ENCODE assay signal across 11 cellular contexts in genomic region chr11:68659158-68659921, GRCh38. TPM values are rescaled to one million over a fixed set of nuclear protein-coding genes. Genes with fewer than 3 reads are reported as not detected.
DNase-seq lines count a peak whose midpoint lies in the region; ATAC-seq, FAIRE-seq and TF ChIP-seq lines count a peak whose summit lies in the region.
"Had no signal": no experiment of that assay in that cellular context is flagged by ENCODE, and none has a peak within 500 bp of the region (broad histone marks: within the 10 kb centered on the region; RNA-seq: fewer than 3 reads in every experiment).

No MANE protein-coding gene starts in this region.

- H3K4me3 ChIP-seq in A549, result no peak overlapping the region
- H3K4me3 ChIP-seq in adipocyte (ENCODE audit: low read length), result peak overlapping the region; percentile 40
- no peak overlapping the region for H3K4me3 ChIP-seq in aorta (ENCODE audit: low read length in 2 of 2)
- H3K4me3 ChIP-seq in effector memory CD4-positive, alpha-beta T cell (ENCODE audit: insufficient read depth, low read depth, low read length, poor library complexity, severe bottlenecking), result no peak overlapping the region
- H3K4me3 ChIP-seq: Peyer's patch had no signal

- H3K4me1 ChIP-seq in A549, result peaks cover 10% of the 10 kb centered on the region; the same call in 2 of the 3 replicates
- peaks cover 20% of the 10 kb centered on the region for H3K4me1 ChIP-seq in adipocyte (ENCODE audit: control insufficient read depth, insufficient read depth, low read length)
- H3K4me1 ChIP-seq in aorta (ENCODE audit: control insufficient read depth in 1 of 2, insufficient read depth in 2 of 2, low read length in 2 of 2), result no peaks in the 10 kb centered on the region
- no peaks in the 10 kb centered on the region for H3K4me1 ChIP-seq in effector memory CD4-positive, alpha-beta T cell (ENCODE audit: control insufficient read depth, insufficient read depth, low read length, poor library complexity, severe bottlenecking)
- H3K4me1 ChIP-seq: Peyer's patch had no signal

- peaks cover 8% of the 10 kb centered on the region; the same call in 2 of the 3 replicates for H3K9me3 ChIP-seq in A549
- H3K9me3 ChIP-seq in adipocyte (ENCODE audit: control insufficient read depth, low read length), result peaks cover 28% of the 10 kb centered on the region
- H3K9me3 ChIP-seq in aorta (ENCODE audit: control insufficient read depth, low read length), result peaks cover 3% of the 10 kb centered on the region
- no peaks in the 10 kb centered on the region for H3K9me3 ChIP-seq in effector memory CD4-positive, alpha-beta T cell (ENCODE audit: control insufficient read depth, low read length)
- H3K9me3 ChIP-seq: Peyer's patch had no signal

- ATAC-seq in A549 (peak; percentile 56 to 76; a peak in 4 of 6 replicates), aorta (ENCODE audit: low FRiP score) (peak; percentile 45), HG02885 (IDR thresholded peaks at IDR 0.05; ENCODE audit: poor library complexity, unreplicated experiment) (no peak)

- CTCF ChIA-PET in A549 (lab: Yijun Ruan, JAX), result interaction anchor here (1.5 kb wide), 1 partner anchor 12 kb away, joined by 5 read pairs; no protein-coding TSS in a partner anchor

- TF ChIP-seq POLR2A in A549 (IDR thresholded peaks at IDR 0.05; ENCODE audit: low read length), result no peak
- no peak for TF ChIP-seq POLR2A in GM12891 (IDR thresholded peaks at IDR 0.05; ENCODE audit: low read depth, low read length)

- TF ChIP-seq CTCF in A549 (IDR thresholded peaks at IDR 0.05), result no peak

- intact Hi-C loops in aorta (cut with DNase I), result no loop called here

- H3K4me2 ChIP-seq in A549, result no peak overlapping the region; the same call in 2 of the 3 replicates

- H3K9ac ChIP-seq in adipocyte (ENCODE audit: low read length), result peak overlapping the region; percentile 63

- DNase-seq in A549 (ENCODE audit: low read depth in 1 of 2, low spot score in 1 of 2), result peak; percentile 52 to 55
- peak; percentile 96 for DNase-seq in NCI-H1092 (lab: John Stamatoyannopoulos, UW)
- DNase-seq in adipocyte (ENCODE audit: low read depth), result peak; percentile 94
- DNase-seq in inferior parietal cortex (ENCODE audit: extremely low spot score), result peak; percentile 17
- DNase-seq in aorta, result peak in 1 of 2 donors; percentile 68
- DNase-seq in effector memory CD4-positive, alpha-beta T cell, result no peak
- no peak for DNase-seq in GM12891 (ENCODE audit: insufficient read length, low spot score)

- peak overlapping the region in 1 of 2 experiments; percentile 12; a peak in 1 of 6 replicates for H3K27ac ChIP-seq in A549
- H3K27ac ChIP-seq in aorta (ENCODE audit: low read depth in 1 of 2, low read length in 2 of 2), result no peak overlapping the region
- no peak overlapping the region for H3K27ac ChIP-seq in effector memory CD4-positive, alpha-beta T cell (ENCODE audit: insufficient read depth, low read length, poor library complexity, severe bottlenecking)
- H3K27ac ChIP-seq: C4-2B, Peyer's patch had no signal

- TF ChIP-seq RAD21 in A549 (conservative IDR thresholded peaks at IDR 0.05 in 1 of 2, IDR thresholded peaks at IDR 0.05 in 1 of 2), result no peak

- H3K27me3 ChIP-seq in adipocyte (replicated peaks; ENCODE audit: control insufficient read depth, insufficient read depth, low read length) (peaks cover 64% of the 10 kb centered on the region), aorta (ENCODE audit: control insufficient read depth in 1 of 2, insufficient read depth in 2 of 2, low read length in 1 of 2) (no peaks in the 10 kb centered on the region)
- H3K27me3 ChIP-seq in effector memory CD4-positive, alpha-beta T cell (replicated peaks; ENCODE audit: control insufficient read depth, insufficient read depth, low read length, poor library complexity, severe bottlenecking), result no peaks in the 10 kb centered on the region
- H3K27me3 ChIP-seq: Peyer's patch had no signal

- WGBS in A549 (ENCODE audit: missing lambda C conversion rate), result 49% methylated on average over 19 of the region's 22 CpGs
- WGBS in aorta, 2 donors, result 59 to 63% methylated on average over 22 of the region's 22 CpGs

- H3K36me3 ChIP-seq in adipocyte (ENCODE audit: control insufficient read depth, insufficient read depth, low read length, severe bottlenecking), result no peaks in the 10 kb centered on the region
- no peaks in the 10 kb centered on the region for H3K36me3 ChIP-seq in aorta (ENCODE audit: control insufficient read depth in 1 of 2, insufficient read depth in 2 of 2, low read length in 1 of 2)
- H3K36me3 ChIP-seq in effector memory CD4-positive, alpha-beta T cell (ENCODE audit: control insufficient read depth, insufficient read depth, low read length), result no peaks in the 10 kb centered on the region
- H3K36me3 ChIP-seq: Peyer's patch had no signal

- no peak for TF ChIP-seq EP300 in A549 (IDR thresholded peaks at IDR 0.05)

- POLR2A ChIA-PET in A549 (lab: Yijun Ruan, JAX), result no interaction called here

- FAIRE-seq in A549 (lab: Jason Lieb, UNC) (no peak), GM12891 (lab: Jason Lieb, UNC) (no peak)

TF ChIP-seq in A549, 52 proteins besides CTCF, POLR2A, EP300 and RAD21 (continues in another document):
- TF ChIP-seq ELK1 (IDR thresholded peaks at IDR 0.05; ENCODE audit: low read depth, low read length) (no peak), ZFP36 (IDR thresholded peaks at IDR 0.05; ENCODE audit: borderline replicate concordance, partially characterized antibody) (no peak), FOSL2 (IDR thresholded peaks at IDR 0.05) (no peak), FOSL2 (CRISPR knock-in tag; IDR thresholded peaks at IDR 0.05) (no peak)
- TF ChIP-seq, protein P1, sequence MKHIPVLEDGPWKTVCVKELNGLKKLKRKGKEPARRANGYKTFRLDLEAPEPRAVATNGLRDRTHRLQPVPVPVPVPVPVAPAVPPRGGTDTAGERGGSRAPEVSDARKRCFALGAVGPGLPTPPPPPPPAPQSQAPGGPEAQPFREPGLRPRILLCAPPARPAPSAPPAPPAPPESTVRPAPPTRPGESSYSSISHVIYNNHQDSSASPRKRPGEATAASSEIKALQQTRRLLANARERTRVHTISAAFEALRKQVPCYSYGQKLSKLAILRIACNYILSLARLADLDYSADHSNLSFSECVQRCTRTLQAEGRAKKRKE (CRISPR knock-in tag; IDR thresholded peaks at IDR 0.05; ENCODE audit: low read depth), result no peak

TF ChIP-seq in GM12891, 5 proteins besides CTCF, POLR2A, EP300 and RAD21:
- TF ChIP-seq POLR2AphosphoS5 (IDR thresholded peaks at IDR 0.05; ENCODE audit: low read depth, low read length), result no peak
- no peak for TF ChIP-seq SPI1 (IDR thresholded peaks at IDR 0.05; ENCODE audit: low read depth, low read length)
- no peak for TF ChIP-seq TAF1 (IDR thresholded peaks at IDR 0.05; ENCODE audit: low read depth, low read length)
- TF ChIP-seq POU2F2 (IDR thresholded peaks at IDR 0.05; ENCODE audit: low read depth, low read length), result no peak
- no peak for TF ChIP-seq PAX5 (IDR thresholded peaks at IDR 0.05; ENCODE audit: insufficient read depth, low read length, severe bottlenecking)

RNA-seq across cellular contexts. Expression of gene GAL, which starts 25.0 kb away (rescaled TPM):
- polyA plus RNA-seq in A549 (2011; rRNA removed) (2.2 and 2.5 TPM in 2 replicates), A549 (2017; fragmentation: RNase III; extraction: RNeasy Plus Mini Kit Qiagen cat#74134 plus additional on column Dnase treatment) (7.9 to 9.8 TPM (median 8.6 TPM) in 3 replicates), aorta (under 1 TPM in 1 of 2 donors, not detected in 1; 0.50 TPM)
- 11.9 and 14.6 TPM in 2 replicates for polyA plus RNA-seq in A549 (2012; cell fraction: cytosol; rRNA removed)
- polyA plus RNA-seq in A549 (2012; cell fraction: nucleus; rRNA removed), result 7.1 and 10.2 TPM in 2 replicates
- polyA minus RNA-seq in A549 (2011; rRNA and poly(A)+ RNA removed), result 1.9 and 3.1 TPM in 2 replicates
- total RNA-seq in aorta, result not detected
- not detected for polyA plus RNA-seq in GM12891 (2012; ENCODE audit: low read depth, missing spikeins)
- polyA plus RNA-seq: liver had no signal

Comparison
In these comparisons a context has a peak if more than half of its experiments do, and no peak if none do; other contexts are left out.
1. DNase-seq: peak in A549 (2 of 2), NCI-H1092 (single experiment), adipocyte (single experiment) and inferior parietal cortex (single experiment); none in effector memory CD4-positive, alpha-beta T cell (0 of 3) and GM12891 (single experiment).